ENCODE assay signal across 27 cellular contexts in the genomic region with DNA sequence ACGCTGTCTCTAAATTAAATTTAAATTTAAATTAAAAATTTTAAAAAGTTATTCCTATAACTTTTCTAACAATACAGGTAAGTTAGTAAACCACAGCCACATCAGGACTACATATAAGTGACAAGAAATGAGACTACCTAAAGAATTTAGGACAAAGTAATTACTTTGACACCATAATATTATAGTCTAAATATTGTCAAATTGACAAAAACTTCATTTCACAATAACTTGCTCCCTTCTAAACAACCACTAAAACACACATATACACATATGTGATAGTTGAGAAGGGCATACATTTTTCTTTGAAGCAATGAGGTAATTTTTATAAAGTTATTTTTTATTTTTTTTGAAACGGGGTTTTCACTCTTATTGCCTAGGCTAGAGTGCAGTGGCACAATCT.
"Had no signal": no experiment of that assay in that cellular context is flagged by ENCODE, and none has a peak within 500 bp of the region (broad histone marks: within the 10 kb centered on the region; RNA-seq: fewer than 3 reads in every experiment).

No MANE protein-coding gene starts in this region.

- H3K9me3 ChIP-seq: colonic mucosa, esophagus muscularis mucosa, esophagus squamous epithelium, gastrocnemius medialis, gastroesophageal sphincter, heart left ventricle, heart right ventricle had no signal

- H3K27me3 ChIP-seq: colonic mucosa, dorsolateral prefrontal cortex, esophagus muscularis mucosa, gastrocnemius medialis, gastroesophageal sphincter, heart left ventricle, heart right ventricle had no signal

- H3K4me3 ChIP-seq: colonic mucosa, coronary artery, dorsolateral prefrontal cortex, esophagus muscularis mucosa, esophagus squamous epithelium, gastrocnemius medialis, gastroesophageal sphincter, heart left ventricle, heart right ventricle had no signal

- DNase-seq: colonic mucosa; cortex of kidney; dermis blood vessel endothelial cell; dorsolateral prefrontal cortex; effector CD4-positive, alpha-beta T cell; effector CD8-positive, alpha-beta T cell; effector memory CD4-positive, alpha-beta T cell; effector memory CD8-positive, alpha-beta T cell; endodermal cell; erythroblast; esophagus squamous epithelium; foreskin fibroblast; foreskin keratinocyte; foreskin melanocyte; gastrocnemius medialis; glutamatergic neuron; heart left ventricle; heart right ventricle had no signal

- H3K27ac ChIP-seq: colonic mucosa, coronary artery, dorsolateral prefrontal cortex, epithelial cell of prostate, esophagus muscularis mucosa, esophagus squamous epithelium, foreskin keratinocyte, gastrocnemius medialis, gastroesophageal sphincter, heart left ventricle, heart right ventricle had no signal

- H3K36me3 ChIP-seq: colonic mucosa, esophagus muscularis mucosa, esophagus squamous epithelium, gastrocnemius medialis, heart right ventricle had no signal

- FAIRE-seq: colon, endometrium, endothelial cell of umbilical vein, frontal cortex had no signal

- H3K4me1 ChIP-seq: colonic mucosa, esophagus muscularis mucosa, esophagus squamous epithelium, foreskin keratinocyte, gastrocnemius medialis, gastroesophageal sphincter, heart left ventricle had no signal

- ATAC-seq: effector memory CD8-positive, alpha-beta T cell; esophagus mucosa; foreskin keratinocyte; gastrocnemius medialis; gastroesophageal sphincter; heart left ventricle; heart right ventricle had no signal
